9 cellular contexts compared by ENCODE assay signal in the genomic region with DNA sequence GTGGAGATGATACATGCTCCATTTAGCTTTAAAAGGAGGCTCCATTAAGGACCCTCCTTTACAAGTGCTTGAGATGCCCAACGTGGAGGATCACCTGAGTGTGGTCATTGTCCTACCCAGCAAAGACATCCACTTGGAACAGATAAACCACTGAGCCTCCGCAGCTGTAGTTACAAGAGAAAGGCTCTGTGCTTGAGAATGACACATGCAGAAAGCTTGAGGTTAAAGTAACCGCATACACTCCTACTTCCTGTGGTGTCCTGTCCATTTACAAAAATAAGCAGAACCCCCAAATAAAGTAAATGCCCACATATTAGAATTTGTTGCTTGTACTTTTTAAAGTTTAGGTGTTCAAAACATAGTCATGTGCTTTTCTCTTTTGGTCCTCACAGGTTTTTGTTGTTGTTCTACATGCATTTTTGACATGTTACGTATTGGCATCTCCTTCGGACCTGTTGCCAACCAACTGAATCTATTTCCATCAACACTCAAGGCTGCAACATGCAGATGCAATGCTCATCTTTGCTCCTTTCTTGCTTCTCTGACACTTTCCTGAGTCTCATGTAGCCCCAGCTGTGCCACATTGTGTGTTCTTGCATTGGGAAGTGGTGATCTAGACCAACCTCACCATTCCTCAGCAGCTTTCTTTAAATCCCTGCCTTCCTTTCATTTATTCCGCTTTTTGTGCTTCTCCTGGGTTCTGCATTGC. TPM values are rescaled to one million over a fixed set of nuclear protein-coding genes. Genes with fewer than 3 reads are reported as not detected.
DNase-seq lines count a peak whose midpoint lies in the region; ATAC-seq and TF ChIP-seq lines count a peak whose summit lies in the region.
"Had no signal": no experiment of that assay in that cellular context is flagged by ENCODE, and none has a peak within 500 bp of the region (broad histone marks: within the 10 kb centered on the region; RNA-seq: fewer than 3 reads in every experiment).

No MANE protein-coding gene starts in this region.

- H3K9me3 Mint-ChIP-seq in activated T-helper 17 cell treated with anti-CD3 and anti-CD28 coated beads, Interleukin-2, amount 50 U/mL, for 72 hours: no peaks in the 10 kb centered on the region
- H3K9me3 Mint-ChIP-seq: nephron had no signal

- H3K27ac Mint-ChIP-seq in activated T-helper 17 cell treated with anti-CD3 and anti-CD28 coated beads, Interleukin-2, amount 50 U/mL, for 72 hours: no peak overlapping the region
- H3K27ac Mint-ChIP-seq: nephron had no signal

- no peaks in the 10 kb centered on the region for H3K4me1 ChIP-seq in right atrium auricular region

- no peak overlapping the region for H3K4me3 Mint-ChIP-seq in activated T-helper 17 cell treated with anti-CD3 and anti-CD28 coated beads, Interleukin-2, amount 50 U/mL, for 72 hours
- H3K4me3 Mint-ChIP-seq: nephron had no signal

- H3K36me3 ChIP-seq in right atrium auricular region: no peaks in the 10 kb centered on the region

- H3K4me3 ChIP-seq in right atrium auricular region: no peak overlapping the region

- no peaks in the 10 kb centered on the region for H3K9me3 ChIP-seq in right atrium auricular region

- ATAC-seq in GM19468 (IDR thresholded peaks at IDR 0.05; ENCODE audit: extremely low read depth, unreplicated experiment) (peak; percentile 92), HG03442 (IDR thresholded peaks at IDR 0.05; ENCODE audit: unreplicated experiment) (peak; percentile 94), Right ventricle myocardium inferior (no peak)
- ATAC-seq in activated T-helper 17 cell treated with anti-CD3 and anti-CD28 coated beads, Interleukin-2, amount 50 U/mL, for 72 hours (replicated peaks): peak; percentile 43

- no peaks in the 10 kb centered on the region for H3K4me1 Mint-ChIP-seq in activated T-helper 17 cell treated with anti-CD3 and anti-CD28 coated beads, Interleukin-2, amount 50 U/mL, for 72 hours
- H3K4me1 Mint-ChIP-seq: nephron had no signal

- H3K27me3 Mint-ChIP-seq in activated T-helper 17 cell treated with anti-CD3 and anti-CD28 coated beads, Interleukin-2, amount 50 U/mL, for 72 hours: peaks cover 20% of the 10 kb centered on the region

- DNase-seq in AML-193 (lab: John Stamatoyannopoulos, UW): peak; percentile 63 to 80
- DNase-seq in UCSD-AML1 (lab: John Stamatoyannopoulos, UW; ENCODE audit: unreplicated experiment): no peak
- DNase-seq in right atrium auricular region (ENCODE audit: low spot score): no peak
- no peak for DNase-seq in Right ventricle myocardium inferior (ENCODE audit: missing footprints)
- no peak for DNase-seq in NCI-H2029 (lab: John Stamatoyannopoulos, UW)

- no peaks in the 10 kb centered on the region for H3K27me3 ChIP-seq in right atrium auricular region

- TF ChIP-seq CTCF in right atrium auricular region (IDR thresholded peaks at IDR 0.05): no peak

- no peak overlapping the region for H3K27ac ChIP-seq in right atrium auricular region

- H3K36me3 Mint-ChIP-seq in activated T-helper 17 cell treated with anti-CD3 and anti-CD28 coated beads, Interleukin-2, amount 50 U/mL, for 72 hours (ENCODE audit: low read depth): no peaks in the 10 kb centered on the region

- intact Hi-C loops in Right ventricle myocardium inferior (cut with DNase I): no loop called here

RNA-seq across cellular contexts. Expression of a gene that starts 56.0 kb away (rescaled TPM):
- total RNA-seq in activated T-helper 17 cell treated with anti-CD3 and anti-CD28 coated beads, Interleukin-2, amount 50 U/mL, for 72 hours: not detected
- under 1 TPM in 1 of 2 donors, not detected in 1; 0.71 TPM for total RNA-seq in right atrium auricular region
- total RNA-seq in Right ventricle myocardium inferior: not detected

RNA-seq across cellular contexts. Expression of a gene that starts 56.3 kb away (rescaled TPM):
- total RNA-seq in activated T-helper 17 cell treated with anti-CD3 and anti-CD28 coated beads, Interleukin-2, amount 50 U/mL, for 72 hours: not detected
- total RNA-seq in right atrium auricular region: 1 to 10 TPM in 1 of 2 donors, under 1 TPM in 1; 0.94 to 2.3 TPM
- not detected for total RNA-seq in Right ventricle myocardium inferior

Comparison
In these comparisons a context has a peak if more than half of its experiments do, and no peak if none do; other contexts are left out.
1. DNase-seq: peak in AML-193 (2 of 2); none in UCSD-AML1 (single experiment), right atrium auricular region (single experiment), Right ventricle myocardium inferior (single experiment) and NCI-H2029 (single experiment).